Comparison of ENCODE assay signal across 17 cellular contexts in the genomic region with DNA sequence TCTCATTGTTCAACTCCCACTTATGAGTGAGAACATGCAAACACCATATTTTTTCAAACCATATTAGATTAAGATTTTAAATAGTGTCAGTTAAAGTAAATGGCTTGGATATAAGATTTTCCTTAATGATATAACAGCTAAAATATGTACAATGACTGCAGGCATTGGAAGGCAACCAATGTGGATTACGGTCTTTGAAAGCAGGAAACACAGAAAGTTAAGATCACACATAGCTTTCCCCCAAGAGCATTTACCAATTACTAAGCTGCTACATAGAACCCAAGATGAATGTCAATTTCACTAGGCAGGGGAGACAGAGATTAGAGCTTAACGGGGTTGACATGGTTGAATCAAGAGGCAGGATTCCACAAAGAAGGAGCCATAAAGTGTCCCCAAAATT.
"Had no signal": no experiment of that assay in that cellular context is flagged by ENCODE, and none has a peak within 500 bp of the region (broad histone marks: within the 10 kb centered on the region; RNA-seq: fewer than 3 reads in every experiment).

No MANE protein-coding gene starts in this region.

- H3K9me3 ChIP-seq: transverse colon, vagina had no signal

- H3K27ac ChIP-seq: coronary artery, esophagus muscularis mucosa, skin epidermis, transverse colon, vagina had no signal

- DNase-seq: activated CD4-positive, CD25-positive, alpha-beta regulatory T cell treated with anti-CD3 and anti-CD28 coated beads, Interleukin-2, amount 50 U/mL, for 72 hours; activated naive CD4-positive, alpha-beta T cell; activated T-cell treated with anti-CD3 and anti-CD28 coated beads for 4 hours; central memory CD4-positive, alpha-beta T cell; effector CD4-positive, alpha-beta T cell; head of caudate nucleus; mesenchymal stem cell; naive thymus-derived CD8-positive, alpha-beta T cell; stimulated activated CD4-positive, alpha-beta T cell treated with anti-CD3 and anti-CD28 coated beads, Interleukin-15, amount 100 ng/mL, for 24 hours; stimulated activated CD4-positive, alpha-beta T cell treated with anti-CD3 and anti-CD28 coated beads, Interleukin-4, amount 100 ng/mL, for 1 hour; stimulated activated naive CD4-positive, alpha-beta T cell treated with Interleukin-2 at 50 U/mL for 16 hours; T1000; transverse colon had no signal

- H3K4me3 Mint-ChIP-seq: naive thymus-derived CD8-positive, alpha-beta T cell had no signal

- H3K4me1 ChIP-seq: esophagus muscularis mucosa, transverse colon, vagina had no signal

- H3K27me3 ChIP-seq: esophagus muscularis mucosa, transverse colon, vagina had no signal

- ATAC-seq: naive thymus-derived CD8-positive, alpha-beta T cell had no signal

- H3K4me3 ChIP-seq: coronary artery, esophagus muscularis mucosa, skin epidermis, transverse colon, vagina had no signal

- H3K27ac Mint-ChIP-seq: naive thymus-derived CD8-positive, alpha-beta T cell had no signal

- H3K36me3 ChIP-seq: esophagus muscularis mucosa, transverse colon, vagina had no signal

- H3K4me1 Mint-ChIP-seq: naive thymus-derived CD8-positive, alpha-beta T cell had no signal
